1 cellular context compared by ENCODE assay signal in genomic region chr14:22656945-22657711, GRCh38.
TF ChIP-seq lines count a peak whose summit lies in the region.

No MANE protein-coding gene starts in this region.

TF ChIP-seq in IMR-90, 13 proteins besides CTCF, POLR2A, EP300 and RAD21 (continued from another document):
- TF ChIP-seq USF2 (IDR thresholded peaks at IDR 0.05; ENCODE audit: low read depth, low read length): no peak
- TF ChIP-seq MAFK (IDR thresholded peaks at IDR 0.05; ENCODE audit: low read depth, low read length): no peak
- TF ChIP-seq FOS (IDR thresholded peaks at IDR 0.05; ENCODE audit: low read depth, low read length): no peak
- TF ChIP-seq MXI1 (IDR thresholded peaks at IDR 0.05; ENCODE audit: borderline replicate concordance, low read depth, low read length): no peak
- TF ChIP-seq RCOR1 (IDR thresholded peaks at IDR 0.05; ENCODE audit: insufficient replicate concordance, low read length): no peak
- no peak for TF ChIP-seq SMC3 (IDR thresholded peaks at IDR 0.05; ENCODE audit: low read depth, low read length)
- TF ChIP-seq CEBPB (IDR thresholded peaks at IDR 0.05; ENCODE audit: low read depth, low read length): no peak
- no peak for TF ChIP-seq ELK1 (IDR thresholded peaks at IDR 0.05; ENCODE audit: borderline replicate concordance, low read depth, low read length)
- no peak for TF ChIP-seq CHD1 (IDR thresholded peaks at IDR 0.05; ENCODE audit: low read depth, low read length)
- TF ChIP-seq NFE2L2 (IDR thresholded peaks at IDR 0.05; ENCODE audit: low read depth, low read length): no peak
- TF ChIP-seq MAZ (IDR thresholded peaks at IDR 0.05; ENCODE audit: borderline replicate concordance, low read depth, low read length): no peak
